Comparison of ENCODE assay signal across 8 cellular contexts in genomic region chr13:95300625-95301134, GRCh38. TPM values are rescaled to one million over a fixed set of nuclear protein-coding genes. Genes with fewer than 3 reads are reported as not detected.
DNase-seq lines count a peak whose midpoint lies in the region; ATAC-seq and TF ChIP-seq lines count a peak whose summit lies in the region.

No MANE protein-coding gene starts in this region.

- H3K27me3 ChIP-seq in PC-9 (ENCODE audit: insufficient read depth, low read depth), result no peaks in the 10 kb centered on the region
- no peaks in the 10 kb centered on the region for H3K27me3 ChIP-seq in gastroesophageal sphincter

- TF ChIP-seq POLR2A in gastroesophageal sphincter (IDR thresholded peaks at IDR 0.05), result no peak

- POLR2A ChIA-PET in PC-9 (lab: Charles Lee; ENCODE audit: unreplicated experiment), result interaction anchor here (0.6 kb wide), 1 partner anchor 644 kb away, joined by 25 read pairs; no protein-coding TSS in a partner anchor

- no peak for TF ChIP-seq EP300 in gastroesophageal sphincter (IDR thresholded peaks at IDR 0.05)

- WGBS in gastroesophageal sphincter (ENCODE audit: low coverage in 1 of 2), 2 donors, result 0 to 1% methylated on average over 10 to 12 of the region's 39 CpGs

- no peaks in the 10 kb centered on the region for H3K9me2 ChIP-seq in PC-9 (ENCODE audit: insufficient read depth)

- H3K36me3 ChIP-seq in PC-9 (ENCODE audit: low read depth) (no peaks in the 10 kb centered on the region), gastroesophageal sphincter (no peaks in the 10 kb centered on the region)

- ATAC-seq in HG03280 (IDR thresholded peaks at IDR 0.05; ENCODE audit: unreplicated experiment), result peak; percentile 43
- peak; percentile 35 for ATAC-seq in gastroesophageal sphincter

- H3K79me2 ChIP-seq in PC-9 (ENCODE audit: low read depth), result 0 out of 2 replicates have a peak, but pooled peaks cover 4% of the 10 kb centered on the region

- no TSS peak for BruUV-seq in PC-9 (replicated peaks; lab: Mats Ljungman, UMichigan)

- no peak for TF ChIP-seq CTCF in CD14-positive monocyte (IDR thresholded peaks at IDR 0.05)
- TF ChIP-seq CTCF in PC-9 (conservative IDR thresholded peaks at IDR 0.05), result no peak
- TF ChIP-seq CTCF in gastroesophageal sphincter (IDR thresholded peaks at IDR 0.05), result peak in 1 of 4 experiments; percentile 35

- intact Hi-C loops in CD14-positive monocyte (cut with micrococcal nuclease), result no loop called here
- intact Hi-C loops in PC-9 (cut with micrococcal nuclease; ENCODE audit: unreplicated experiment), result loop anchor here (1.0 to 2.0 kb wide), 3 partner anchors 80 to 110 kb away; no protein-coding TSS in a partner anchor

- H3K4me3 ChIP-seq in PC-9, result peak overlapping the region; percentile 59
- H3K4me3 ChIP-seq in gastroesophageal sphincter, result peak overlapping the region; percentile 51 to 82

- peaks cover 0 to 4% (median 0%) of the 10 kb centered on the region in 7 donors for H3K9me3 Mint-ChIP-seq in CD14-positive monocyte

- peak overlapping the region; percentile 92 to 98 for H3K4me3 Mint-ChIP-seq in CD14-positive monocyte

- peaks cover 10 to 20% (median 10%) of the 10 kb centered on the region in 3 donors for H3K27me3 Mint-ChIP-seq in CD14-positive monocyte (ENCODE audit: low read depth in 3 of 3)

- H3K4me2 ChIP-seq in PC-9, result peak overlapping the region; percentile 75

- DNase-seq in CD14-positive monocyte (ENCODE audit: low spot score) (peak; percentile 45), GM19238 (ENCODE audit: insufficient read length, low spot score) (peak; percentile 64), PC-9 (peak in 1 of 2 experiments; percentile 54), activated gamma-delta T cell (lab: John Stamatoyannopoulos, UW) (peak; percentile 23), occipital lobe (lab: John Stamatoyannopoulos, UW) (peak; percentile 17), ureter (ENCODE audit: low spot score) (peak; percentile 73)

- H3K27ac Mint-ChIP-seq in CD14-positive monocyte, result peak overlapping the region in 4 of 7 donors; percentile 20 to 78 (median 66)

- no peaks in the 10 kb centered on the region for H3K36me3 Mint-ChIP-seq in CD14-positive monocyte

- H3K9me3 ChIP-seq in PC-9 (ENCODE audit: insufficient read depth, low read depth) (no peaks in the 10 kb centered on the region), gastroesophageal sphincter (no peaks in the 10 kb centered on the region)

- peak overlapping the region; percentile 46; the same call in 1 of the 2 replicates for H2AFZ ChIP-seq in PC-9

- peaks cover 21% of the 10 kb centered on the region; the same call in 1 of the 2 replicates for H3F3A ChIP-seq in PC-9 (ENCODE audit: insufficient read depth, low read depth)

- peaks cover 23% of the 10 kb centered on the region for H3K4me1 Mint-ChIP-seq in CD14-positive monocyte

- H4K20me1 ChIP-seq in PC-9 (ENCODE audit: insufficient read depth), result no peaks in the 10 kb centered on the region

- H3K4me1 ChIP-seq in PC-9 (replicated peaks; ENCODE audit: insufficient read depth), result peaks cover 24% of the 10 kb centered on the region
- H3K4me1 ChIP-seq in gastroesophageal sphincter, result peaks cover 0 to 27% (median 0%) of the 10 kb centered on the region in 3 donors

- H3K27ac ChIP-seq in PC-9 (no peak overlapping the region; the same call in 1 of the 2 replicates), gastroesophageal sphincter (peak overlapping the region in 3 of 4 donors; percentile 62 to 81 (median 76))

- CTCF ChIA-PET in PC-9 (lab: Charles Lee), result no interaction called here

RNA-seq across cellular contexts. Expression of gene ABCC4, which starts 0.6 kb away (rescaled TPM):
- polyA plus RNA-seq in CD14-positive monocyte, result 1 to 10 TPM; 1.7 to 2.5 TPM
- total RNA-seq in PC-9 (2021) (17.0 and 18.6 TPM in 2 replicates), gastroesophageal sphincter (1 to 10 TPM; 3.9 to 6.8 (median 4.7) TPM), occipital lobe (9.0 TPM), ureter (46.2 TPM)
